In the genomic region with DNA sequence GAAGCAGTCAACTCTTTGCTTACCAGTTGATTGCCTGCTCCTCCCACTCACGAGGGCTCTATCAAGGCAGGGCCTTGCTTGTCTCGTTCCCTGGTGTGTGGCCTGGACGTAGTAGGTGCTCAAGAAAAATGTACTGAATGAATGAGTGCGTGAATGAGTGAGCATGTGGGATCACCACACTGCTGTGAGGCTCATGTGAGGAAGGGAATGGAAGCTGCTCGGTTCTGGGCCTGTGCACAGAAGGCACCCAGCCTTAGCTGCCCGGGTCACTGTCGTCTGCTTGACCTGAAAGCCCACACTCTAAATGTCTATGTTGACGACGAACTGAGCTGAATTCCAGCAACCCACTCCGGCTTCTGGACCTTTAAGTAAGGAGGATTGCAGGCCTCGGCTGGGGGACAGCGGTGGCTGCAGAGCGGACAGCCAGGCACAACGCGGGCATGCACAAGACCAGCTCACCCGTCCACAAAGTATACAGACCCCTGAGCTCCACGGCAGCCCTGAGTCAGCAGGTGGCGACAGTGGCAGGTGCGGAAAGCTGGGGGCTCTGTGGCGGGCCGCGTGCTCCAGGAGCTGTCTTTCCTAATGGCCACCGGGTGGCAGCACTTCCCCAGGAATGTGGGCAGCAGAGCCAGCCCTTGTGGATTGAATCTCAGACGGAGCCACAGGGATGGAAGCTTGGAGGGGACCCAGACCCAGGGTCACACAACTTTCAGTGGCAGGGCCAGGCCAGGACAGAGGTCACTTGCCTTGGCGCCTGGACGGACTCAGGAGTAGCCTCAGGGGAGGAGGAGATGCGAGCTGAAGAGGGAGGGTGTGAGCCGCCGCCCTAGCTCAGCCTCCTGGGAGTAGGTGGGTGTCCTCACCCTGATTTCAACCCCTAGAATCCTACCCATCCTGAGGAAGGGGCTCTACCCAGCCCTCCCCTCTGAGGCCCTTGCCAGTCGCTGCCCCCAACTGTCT, we compare ENCODE assay signal across 8 cellular contexts. TPM values are rescaled to one million over a fixed set of nuclear protein-coding genes. Genes with fewer than 3 reads are reported as not detected.
A peak's percentile ranks its signal among the peaks of the same experiment; 100 is the strongest.
DNase-seq lines count a peak whose midpoint lies in the region; ATAC-seq, FAIRE-seq and TF ChIP-seq lines count a peak whose summit lies in the region.

No MANE protein-coding gene starts in this region.

- H3K4me1 ChIP-seq in BLaER1 (peaks cover 56% of the 10 kb centered on the region), right cardiac atrium (ENCODE audit: control insufficient read depth, insufficient read depth, low read length) (peaks cover 5% of the 10 kb centered on the region)

- peak; percentile 70 to 71 for ATAC-seq in right cardiac atrium
- ATAC-seq in sciatic nerve = peak; percentile 80
- no peak for ATAC-seq in GM19023 (IDR thresholded peaks at IDR 0.05; ENCODE audit: unreplicated experiment)

- WGBS in right cardiac atrium = 30% methylated on average over 30 of the region's 30 CpGs

- TF ChIP-seq POLR2A in H54 (IDR thresholded peaks at IDR 0.05; ENCODE audit: low read depth, low read length) = no peak

- H3K27ac ChIP-seq in BLaER1 = peak overlapping the region; percentile 63
- H3K27ac ChIP-seq in angular gyrus (ENCODE audit: low read depth, low read length) = peak overlapping the region; percentile 99
- no peak overlapping the region for H3K27ac ChIP-seq in right cardiac atrium (ENCODE audit: low read length)

- H3K4me2 ChIP-seq in BLaER1 = peak overlapping the region; percentile 84

- no peaks in the 10 kb centered on the region for H3K9me3 ChIP-seq in BLaER1
- H3K9me3 ChIP-seq in right cardiac atrium (ENCODE audit: control insufficient read depth, low read length) = no peaks in the 10 kb centered on the region

- intact Hi-C loops in right cardiac atrium (cut with DNase I) = loop anchor here in 3 of 4 donors (5.0 to 10.0 kb wide), 4 partner anchors 60 to 520 kb away; a partner anchor contains a TSS
- intact Hi-C loops in sciatic nerve (cut with DNase I) = no loop called here

- H3K27me3 ChIP-seq in BLaER1 = no peaks in the 10 kb centered on the region
- no peaks in the 10 kb centered on the region for H3K27me3 ChIP-seq in right cardiac atrium (ENCODE audit: control insufficient read depth, insufficient read depth)

- H3K9ac ChIP-seq in BLaER1 = peak overlapping the region; percentile 64; the same call in 1 of the 2 replicates

- H3K36me3 ChIP-seq in BLaER1 = no peaks in the 10 kb centered on the region

- H4K20me1 ChIP-seq in BLaER1 = no peaks in the 10 kb centered on the region

- peak; percentile 62 for DNase-seq in H54 (ENCODE audit: insufficient read length, low spot score)
- peak; percentile 4 for DNase-seq in NCI-H2081 treated with DMSO at 0.1 percent for 48 hours (lab: John Stamatoyannopoulos, UW)
- peak; percentile 69 for DNase-seq in T-helper 9 cell
- peak; percentile 81 to 91 (median 89) for DNase-seq in right cardiac atrium
- peak; percentile 90 for DNase-seq in sciatic nerve (ENCODE audit: low spot score)

- no peak for FAIRE-seq in H54 (lab: Jason Lieb, UNC)

- H3K4me3 ChIP-seq in BLaER1 (no peak overlapping the region), right cardiac atrium (ENCODE audit: low read length) (no peak overlapping the region)

RNA-seq across cellular contexts. Expression of a gene that starts 5.0 kb away (rescaled TPM):
- total RNA-seq in right cardiac atrium = 10 to 100 TPM; 23.8 to 26.5 (median 25.0) TPM
- polyA plus RNA-seq in right cardiac atrium = 31.3 TPM
- total RNA-seq in sciatic nerve = 28.7 TPM

RNA-seq across cellular contexts. Expression of a gene that starts 31.8 kb away (rescaled TPM):
- total RNA-seq in right cardiac atrium = under 1 TPM in 3 of 4 donors, not detected in 1; 0.41 to 0.68 (median 0.57) TPM
- polyA plus RNA-seq in right cardiac atrium = 0.63 TPM
- 1.7 TPM for total RNA-seq in sciatic nerve

RNA-seq across cellular contexts. Expression of a gene that starts 58.3 kb away (rescaled TPM):
- total RNA-seq in right cardiac atrium (under 1 TPM in 2 of 4 donors, not detected in 2; 0.17 to 0.53 TPM), sciatic nerve (1.6 TPM)
- 0.20 TPM for polyA plus RNA-seq in right cardiac atrium

Comparison
In these comparisons a context has a peak if more than half of its experiments do, and no peak if none do; other contexts are left out.
1. DNase-seq: peak in every context shown above with its lines; median percentile 90 in sciatic nerve; 89 in right cardiac atrium; 69 in T-helper 9 cell; 62 in H54; 4 in NCI-H2081 treated with DMSO at 0.1 percent for 48 hours.